Comparison of ENCODE assay signal across 11 cellular contexts in genomic region chr6:56729719-56730118, GRCh38.
DNase-seq lines count a peak whose midpoint lies in the region; ATAC-seq, FAIRE-seq and TF ChIP-seq lines count a peak whose summit lies in the region.
"Had no signal": no experiment of that assay in that cellular context is flagged by ENCODE, and none has a peak within 500 bp of the region (broad histone marks: within the 10 kb centered on the region; RNA-seq: fewer than 3 reads in every experiment).

No MANE protein-coding gene starts in this region.

- no peak for TF ChIP-seq RAD21 in SK-N-SH (IDR thresholded peaks at IDR 0.05; ENCODE audit: low read length)

- no peaks in the 10 kb centered on the region for H3K9me3 ChIP-seq in SK-N-SH
- H3K9me3 ChIP-seq: heart left ventricle, prostate gland had no signal

- H3K4me3 ChIP-seq in SK-N-SH (ENCODE audit: low read depth in 2 of 2, low read length in 1 of 2): no peak overlapping the region
- H3K4me3 ChIP-seq in fibroblast of pulmonary artery (replicated peaks; ENCODE audit: low read depth, low read length): no peak overlapping the region
- H3K4me3 ChIP-seq: heart left ventricle, prostate gland had no signal

- peaks cover 6 to 63% of the 10 kb centered on the region in 2 experiments; a peak in 3 of 4 replicates for H3K4me1 ChIP-seq in SK-N-SH (ENCODE audit: control insufficient read depth in 1 of 2, insufficient read depth in 2 of 2, low read depth in 1 of 2, low read length in 1 of 2)
- H3K4me1 ChIP-seq: prostate gland had no signal

- peak overlapping the region; percentile 48 to 97; a peak in 3 of 4 replicates for H3K27ac ChIP-seq in SK-N-SH (ENCODE audit: low read depth in 2 of 2, low read length in 1 of 2)
- H3K27ac ChIP-seq: prostate gland had no signal

- WGBS in SK-N-SH (ENCODE audit: low lambda C conversion rate): 15% methylated on average over 3 of the region's 3 CpGs

- H3K9ac ChIP-seq in SK-N-SH: peak overlapping the region; percentile 66; the same call in 1 of the 2 replicates

- H3K36me3 ChIP-seq in SK-N-SH (replicated peaks in 1 of 2; ENCODE audit: control insufficient read depth in 1 of 2, insufficient read depth in 2 of 2, low read length in 1 of 2): peaks cover 0 to 25% of the 10 kb centered on the region in 2 experiments
- H3K36me3 ChIP-seq: prostate gland had no signal

- H2AFZ ChIP-seq in SK-N-SH (ENCODE audit: low read depth): no peak overlapping the region

- H3K79me2 ChIP-seq in SK-N-SH (ENCODE audit: insufficient read depth): peaks cover 86% of the 10 kb centered on the region

- peak in 1 of 2 experiments; percentile 94; a peak in 2 of 4 replicates for TF ChIP-seq EP300 in SK-N-SH (IDR thresholded peaks at IDR 0.05; ENCODE audit: borderline replicate concordance in 1 of 2, low read depth in 1 of 2, low read length in 1 of 2)

- TF ChIP-seq POLR2A in GM12892 (IDR thresholded peaks at IDR 0.05; ENCODE audit: low read depth, low read length): no peak

- peaks cover 49% of the 10 kb centered on the region for H3F3A ChIP-seq in SK-N-SH (replicated peaks; ENCODE audit: insufficient read depth)

- peak overlapping the region; percentile 47 for H3K4me2 ChIP-seq in SK-N-SH

- TF ChIP-seq CTCF in SK-N-SH (IDR thresholded peaks at IDR 0.05): no peak
- no peak for TF ChIP-seq CTCF in fibroblast of pulmonary artery (IDR thresholded peaks at IDR 0.05; ENCODE audit: low read length, missing control alignments)
- TF ChIP-seq CTCF in GM20000 (IDR thresholded peaks at IDR 0.05; ENCODE audit: extremely low read depth, missing control alignments): no peak

- ATAC-seq in HG02870 (IDR thresholded peaks at IDR 0.05; ENCODE audit: unreplicated experiment): no peak
- ATAC-seq: heart left ventricle had no signal

- POLR2A ChIA-PET in SK-N-SH (lab: Yijun Ruan, JAX): no interaction called here

- H3K27me3 ChIP-seq in SK-N-SH (ENCODE audit: insufficient read depth): no peaks in the 10 kb centered on the region
- H3K27me3 ChIP-seq: heart left ventricle had no signal

- CTCF ChIA-PET in SK-N-SH (lab: Yijun Ruan, JAX): interaction anchor here (1.2 to 1.8 kb wide), 4 partner anchors 20 to 121 kb away, joined by 4 to 5 read pairs (median 5); no protein-coding TSS in a partner anchor

- no peak for DNase-seq in GM12892 (ENCODE audit: insufficient read length)
- DNase-seq in SK-N-SH: no peak
- DNase-seq in fibroblast of pulmonary artery (ENCODE audit: low read depth): peak; percentile 54
- DNase-seq in stromal cell of bone marrow (ENCODE audit: low read depth): peak; percentile 48
- no peak for DNase-seq in putamen (ENCODE audit: low spot score)
- DNase-seq in GM20000 (ENCODE audit: low spot score): no peak
- DNase-seq: DMS 273 treated with DMSO at 0.1 percent for 48 hours, heart left ventricle, NCI-H2081 treated with DMSO at 0.1 percent for 48 hours had no signal

- peaks cover 4% of the 10 kb centered on the region; the same call in 1 of the 2 replicates for H4K20me1 ChIP-seq in SK-N-SH (ENCODE audit: insufficient read depth)

- peak; percentile 58 for FAIRE-seq in GM12892 (lab: Jason Lieb, UNC)

- H3K9me2 ChIP-seq in SK-N-SH: no peaks in the 10 kb centered on the region

TF ChIP-seq in SK-N-SH, 30 proteins besides CTCF, POLR2A, EP300 and RAD21:
- no peak for TF ChIP-seq EZH2phosphoT487 (IDR thresholded peaks at IDR 0.05; ENCODE audit: borderline replicate concordance, low read depth)
- TF ChIP-seq RFX5 (IDR thresholded peaks at IDR 0.05; ENCODE audit: low read length): no peak
- peak; percentile 87 for TF ChIP-seq FOSL2 (IDR thresholded peaks at IDR 0.05; ENCODE audit: borderline replicate concordance, low read depth)
- TF ChIP-seq MEF2A (IDR thresholded peaks at IDR 0.05; ENCODE audit: borderline replicate concordance, low read depth): peak; percentile 60; the same call in 1 of the 2 replicates
- TF ChIP-seq POLR2AphosphoS5 (IDR thresholded peaks at IDR 0.05; ENCODE audit: low read depth, low read length): peak; percentile 29; the same call in 1 of the 2 replicates
- no peak for TF ChIP-seq YY1 (IDR thresholded peaks at IDR 0.05; ENCODE audit: low read depth)
- peak; percentile 86 for TF ChIP-seq TCF12 (IDR thresholded peaks at IDR 0.05)
- peak; percentile 87 for TF ChIP-seq TEAD4 (IDR thresholded peaks at IDR 0.05; ENCODE audit: borderline replicate concordance, insufficient read depth)
- peak; percentile 56; the same call in 1 of the 2 replicates for TF ChIP-seq MAX (IDR thresholded peaks at IDR 0.05; ENCODE audit: low read depth)
- TF ChIP-seq, protein P1, sequence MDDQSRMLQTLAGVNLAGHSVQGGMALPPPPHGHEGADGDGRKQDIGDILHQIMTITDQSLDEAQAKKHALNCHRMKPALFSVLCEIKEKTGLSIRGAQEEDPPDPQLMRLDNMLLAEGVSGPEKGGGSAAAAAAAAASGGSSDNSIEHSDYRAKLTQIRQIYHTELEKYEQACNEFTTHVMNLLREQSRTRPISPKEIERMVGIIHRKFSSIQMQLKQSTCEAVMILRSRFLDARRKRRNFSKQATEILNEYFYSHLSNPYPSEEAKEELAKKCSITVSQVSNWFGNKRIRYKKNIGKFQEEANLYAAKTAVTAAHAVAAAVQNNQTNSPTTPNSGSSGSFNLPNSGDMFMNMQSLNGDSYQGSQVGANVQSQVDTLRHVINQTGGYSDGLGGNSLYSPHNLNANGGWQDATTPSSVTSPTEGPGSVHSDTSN (IDR thresholded peaks at IDR 0.05): peak; percentile 89
- TF ChIP-seq, protein P2, sequence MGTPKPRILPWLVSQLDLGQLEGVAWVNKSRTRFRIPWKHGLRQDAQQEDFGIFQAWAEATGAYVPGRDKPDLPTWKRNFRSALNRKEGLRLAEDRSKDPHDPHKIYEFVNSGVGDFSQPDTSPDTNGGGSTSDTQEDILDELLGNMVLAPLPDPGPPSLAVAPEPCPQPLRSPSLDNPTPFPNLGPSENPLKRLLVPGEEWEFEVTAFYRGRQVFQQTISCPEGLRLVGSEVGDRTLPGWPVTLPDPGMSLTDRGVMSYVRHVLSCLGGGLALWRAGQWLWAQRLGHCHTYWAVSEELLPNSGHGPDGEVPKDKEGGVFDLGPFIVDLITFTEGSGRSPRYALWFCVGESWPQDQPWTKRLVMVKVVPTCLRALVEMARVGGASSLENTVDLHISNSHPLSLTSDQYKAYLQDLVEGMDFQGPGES (IDR thresholded peaks at IDR 0.05; ENCODE audit: low read depth, low read length): no peak
- TF ChIP-seq NFIC (IDR thresholded peaks at IDR 0.05; ENCODE audit: borderline replicate concordance): peak; percentile 74
- TF ChIP-seq FOXM1 (IDR thresholded peaks at IDR 0.05; ENCODE audit: low read depth): peak; percentile 50; the same call in 1 of the 2 replicates
- TF ChIP-seq, protein P3, sequence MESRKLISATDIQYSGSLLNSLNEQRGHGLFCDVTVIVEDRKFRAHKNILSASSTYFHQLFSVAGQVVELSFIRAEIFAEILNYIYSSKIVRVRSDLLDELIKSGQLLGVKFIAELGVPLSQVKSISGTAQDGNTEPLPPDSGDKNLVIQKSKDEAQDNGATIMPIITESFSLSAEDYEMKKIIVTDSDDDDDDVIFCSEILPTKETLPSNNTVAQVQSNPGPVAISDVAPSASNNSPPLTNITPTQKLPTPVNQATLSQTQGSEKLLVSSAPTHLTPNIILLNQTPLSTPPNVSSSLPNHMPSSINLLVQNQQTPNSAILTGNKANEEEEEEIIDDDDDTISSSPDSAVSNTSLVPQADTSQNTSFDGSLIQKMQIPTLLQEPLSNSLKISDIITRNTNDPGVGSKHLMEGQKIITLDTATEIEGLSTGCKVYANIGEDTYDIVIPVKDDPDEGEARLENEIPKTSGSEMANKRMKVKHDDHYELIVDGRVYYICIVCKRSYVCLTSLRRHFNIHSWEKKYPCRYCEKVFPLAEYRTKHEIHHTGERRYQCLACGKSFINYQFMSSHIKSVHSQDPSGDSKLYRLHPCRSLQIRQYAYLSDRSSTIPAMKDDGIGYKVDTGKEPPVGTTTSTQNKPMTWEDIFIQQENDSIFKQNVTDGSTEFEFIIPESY (IDR thresholded peaks at IDR 0.05; ENCODE audit: borderline replicate concordance, low read depth): peak; percentile 25; the same call in 1 of the 2 replicates
- TF ChIP-seq JUND (IDR thresholded peaks at IDR 0.05): peak; percentile 92
- TF ChIP-seq GATA2 (CRISPR knock-in tag; IDR thresholded peaks at IDR 0.05): no peak
- TF ChIP-seq SIN3A (IDR thresholded peaks at IDR 0.05; ENCODE audit: borderline replicate concordance, low read depth, low read length): no peak

Comparison
In these comparisons a context has a peak if more than half of its experiments do, and no peak if none do; other contexts are left out.
1. DNase-seq: peak in fibroblast of pulmonary artery (single experiment) and stromal cell of bone marrow (single experiment); none in GM12892 (single experiment), SK-N-SH (single experiment), putamen (single experiment) and GM20000 (single experiment).